In genomic region chr3:101848326-101848725, GRCh38 we compare ENCODE assay signal across 9 cellular contexts. TPM values are rescaled to one million over a fixed set of nuclear protein-coding genes. Genes with fewer than 3 reads are reported as not detected.
DNase-seq lines count a peak whose midpoint lies in the region; ATAC-seq, FAIRE-seq and TF ChIP-seq lines count a peak whose summit lies in the region.
"Had no signal": no experiment of that assay in that cellular context is flagged by ENCODE, and none has a peak within 500 bp of the region (broad histone marks: within the 10 kb centered on the region; RNA-seq: fewer than 3 reads in every experiment).

No MANE protein-coding gene starts in this region.

- in situ Hi-C loops in gastrocnemius medialis (cut with MboI; ENCODE audit: low sequenced_read_pairs in 4 of 4), result no loop called here

- peak; percentile 38 for FAIRE-seq in H54 (lab: Jason Lieb, UNC)

- peaks cover 7% of the 10 kb centered on the region for H3K4me1 ChIP-seq in foreskin keratinocyte
- peaks cover 6% of the 10 kb centered on the region in 2 donors for H3K4me1 ChIP-seq in gastrocnemius medialis

- TF ChIP-seq POLR2A in H54 (IDR thresholded peaks at IDR 0.05; ENCODE audit: low read depth, low read length) (no peak), gastrocnemius medialis (IDR thresholded peaks at IDR 0.05) (no peak)

- H3K36me3 ChIP-seq in gastrocnemius medialis, result peaks cover 0 to 18% of the 10 kb centered on the region in 2 donors

- H3K27ac ChIP-seq in foreskin keratinocyte, result peak overlapping the region; percentile 90
- H3K27ac ChIP-seq in gastrocnemius medialis, result peak overlapping the region; percentile 83 to 96 (median 94)

- CTCF ChIA-PET in T-cell (lab: Charles Lee), result interaction anchor here (0.7 to 2.1 kb wide), 4 partner anchors 19 to 381 kb away, joined by 3 to 18 read pairs (median 4); no protein-coding TSS in a partner anchor

- POLR2A ChIA-PET in T-cell (lab: Charles Lee), result interaction anchor here in 1 of 2 donors (0.5 to 3.1 kb wide), 5 partner anchors 18 to 1462 kb away, joined by 3 to 34 read pairs (median 6); no protein-coding TSS in a partner anchor

- peaks cover 36% of the 10 kb centered on the region in 3 donors for H3K4me1 Mint-ChIP-seq in T-cell

- no peak for TF ChIP-seq CTCF in foreskin keratinocyte (conservative IDR thresholded peaks at IDR 0.05)
- no peak for TF ChIP-seq CTCF in gastrocnemius medialis (IDR thresholded peaks at IDR 0.05 in 4 of 5, conservative IDR thresholded peaks at IDR 0.05 in 1 of 5)

- ATAC-seq in T-cell (replicated peaks in 1 of 4) (no peak), foreskin keratinocyte (no peak), gastrocnemius medialis (no peak), GM21737 (IDR thresholded peaks at IDR 0.05; ENCODE audit: unreplicated experiment) (no peak)

- no peaks in the 10 kb centered on the region for H3K9me3 ChIP-seq in gastrocnemius medialis

- peak overlapping the region; percentile 77 to 98 (median 82) for H3K4me3 Mint-ChIP-seq in T-cell

- H3K27ac Mint-ChIP-seq in T-cell, result peak overlapping the region; percentile 78 to 84

- H3K36me3 Mint-ChIP-seq in T-cell, result peaks cover 32% of the 10 kb centered on the region

- peak overlapping the region; percentile 73 to 87 (median 81) for H3K4me3 ChIP-seq in gastrocnemius medialis

- DNase-seq in H54 (ENCODE audit: insufficient read length, low spot score) (no peak), T-cell (no peak), foreskin keratinocyte (no peak), gastrocnemius medialis (no peak), A172 (ENCODE audit: low spot score) (no peak), NCI-H345 treated with DMSO at 0.1 percent for 48 hours (lab: John Stamatoyannopoulos, UW; ENCODE audit: unreplicated experiment) (no peak), AG08396 (ENCODE audit: low spot score) (no peak)
- DNase-seq: activated CD8-positive, alpha-beta memory T cell treated with anti-CD3 and anti-CD28 coated beads, Interleukin-2, amount 50 U/mL, for 4 hours had no signal

- H3K27me3 Mint-ChIP-seq in T-cell, result no peaks in the 10 kb centered on the region

- H3K27me3 ChIP-seq in foreskin keratinocyte (no peaks in the 10 kb centered on the region), gastrocnemius medialis (no peaks in the 10 kb centered on the region)

- intact Hi-C loops in gastrocnemius medialis (cut with DNase I; ENCODE audit: low total_unique reads), result loop anchor here (2.0 to 10.0 kb wide), 4 partner anchors 22 to 274 kb away; partner anchors contain the start of genes PCNP and RPL24

- H3K9me3 Mint-ChIP-seq in T-cell, result no peaks in the 10 kb centered on the region

RNA-seq across cellular contexts. Expression of gene NFKBIZ, which starts 1.0 kb away (rescaled TPM):
- total RNA-seq in T-cell (100 to 1,000 TPM; 130 to 720 (median 132) TPM), foreskin keratinocyte (15.1 and 15.9 TPM in 2 replicates), gastrocnemius medialis (10 to 100 TPM in 3 of 4 donors, 1 to 10 TPM in 1; 9.2 to 25.9 (median 20.6) TPM)
- polyA plus RNA-seq in foreskin keratinocyte, result 2.3 and 2.4 TPM in 2 replicates
- 1.8 and 7.5 TPM in 2 replicates for total RNA-seq in A172 (2014; rRNA removed; shearing (Covaris generic))
